ENCODE assay signal across 8 cellular contexts in the genomic region with DNA sequence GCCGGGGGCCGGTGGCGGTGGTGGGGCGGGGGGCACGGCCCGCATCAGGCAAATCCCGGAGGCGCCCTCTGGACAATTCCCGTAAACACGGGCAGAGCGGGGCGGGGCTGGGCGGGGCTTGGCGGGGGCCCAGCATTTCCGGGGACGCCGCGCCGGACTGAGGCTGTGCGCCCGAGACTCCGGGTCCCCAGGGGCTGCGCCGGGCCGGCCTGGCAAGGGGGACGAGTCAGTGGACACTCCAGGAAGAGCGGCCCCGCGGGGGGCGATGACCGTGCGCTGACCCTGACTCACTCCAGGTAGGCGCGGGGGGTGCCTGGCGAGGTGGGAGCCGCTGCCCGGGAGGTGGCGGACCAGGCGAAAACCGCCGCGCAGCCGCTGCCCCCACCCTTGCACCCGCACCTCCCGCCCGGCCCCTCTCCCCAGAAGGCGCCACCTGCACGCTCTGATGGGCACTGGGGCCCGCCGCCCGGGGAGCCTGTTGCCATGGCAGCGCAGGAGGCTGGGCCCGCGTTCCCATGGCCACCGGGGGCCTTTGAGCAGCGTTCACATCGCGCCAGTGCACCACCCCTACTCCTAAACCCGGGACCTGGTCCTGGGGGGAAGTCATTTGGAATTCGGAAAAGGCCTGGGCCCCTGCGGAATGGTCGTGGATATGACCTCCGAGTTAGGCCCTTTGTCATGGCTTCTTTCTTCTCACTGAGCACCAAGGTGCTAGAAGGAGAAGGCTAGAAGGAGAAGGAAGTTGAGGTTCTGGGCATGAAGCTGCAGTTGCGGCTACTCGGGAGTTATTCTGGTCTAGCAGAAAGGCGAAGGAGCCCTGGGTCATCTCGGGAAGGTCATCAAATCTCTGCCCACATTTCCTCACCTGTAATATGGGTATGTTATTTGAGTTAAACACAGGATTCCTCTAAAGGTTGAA. TPM values are rescaled to one million over a fixed set of nuclear protein-coding genes. Genes with fewer than 3 reads are reported as not detected.
DNase-seq lines count a peak whose midpoint lies in the region; ATAC-seq lines count a peak whose summit lies in the region.

No MANE protein-coding gene starts in this region.

- no peak overlapping the region for H4K5ac ChIP-seq in mesendoderm (ENCODE audit: low read length)

- peak overlapping the region; percentile 85 to 88 for H3K27ac Mint-ChIP-seq in effector memory CD8-positive, alpha-beta T cell

- peaks cover 10 to 13% of the 10 kb centered on the region in 2 donors for H3K4me1 Mint-ChIP-seq in effector memory CD8-positive, alpha-beta T cell (ENCODE audit: low read depth in 2 of 2)

- H2AK5ac ChIP-seq in mesendoderm (ENCODE audit: low read length): no peak overlapping the region

- peak; percentile 83 for DNase-seq in Ammon's horn (ENCODE audit: low spot score)
- peak; percentile 61 for DNase-seq in NCI-H510A (lab: John Stamatoyannopoulos, UW)
- peak; percentile 59 to 63 for DNase-seq in activated CD4-positive, alpha-beta T cell treated with anti-CD3 and anti-CD28 coated beads, Interleukin-2, amount 50 U/mL, for 48 hours
- peak; percentile 44 to 52 (median 50) for DNase-seq in effector memory CD8-positive, alpha-beta T cell
- DNase-seq in mesendoderm: peak; percentile 56
- DNase-seq in stimulated activated naive CD4-positive, alpha-beta T cell (lab: John Stamatoyannopoulos, UW): peak; percentile 30 to 61 (median 47)

- no CpG with 5 or more reads among the region's 67 CpGs for WGBS in mesendoderm (ENCODE audit: extremely low coverage, insufficient coverage, low lambda C conversion rate)

- no peaks in the 10 kb centered on the region for H3K9me3 Mint-ChIP-seq in effector memory CD8-positive, alpha-beta T cell

- no peaks in the 10 kb centered on the region for H3K36me3 Mint-ChIP-seq in effector memory CD8-positive, alpha-beta T cell (ENCODE audit: insufficient read depth)

- H3K23ac ChIP-seq in mesendoderm (ENCODE audit: low read length): no peak overlapping the region

- no peak overlapping the region for H3K18ac ChIP-seq in mesendoderm (ENCODE audit: low read length)

- H3K4me3 Mint-ChIP-seq in effector memory CD8-positive, alpha-beta T cell: peak overlapping the region; percentile 85 to 87

- H3K56ac ChIP-seq in mesendoderm (ENCODE audit: low read length): peak overlapping the region; percentile 73

- H3K79me1 ChIP-seq in mesendoderm (ENCODE audit: low read length): no peaks in the 10 kb centered on the region

- H2BK120ac ChIP-seq in mesendoderm (ENCODE audit: low read depth, low read length): no peak overlapping the region

- no peaks in the 10 kb centered on the region for H3K27me3 ChIP-seq in mesendoderm (ENCODE audit: insufficient read depth, low read length, poor library complexity)

- no peaks in the 10 kb centered on the region for H3K27me3 Mint-ChIP-seq in effector memory CD8-positive, alpha-beta T cell

- peak overlapping the region; percentile 48 for H3K4me2 ChIP-seq in mesendoderm (ENCODE audit: low read length)

- no peaks in the 10 kb centered on the region for H3K36me3 ChIP-seq in mesendoderm (ENCODE audit: control insufficient read depth, insufficient read depth, low read length)

- no peak overlapping the region for H3K4ac ChIP-seq in mesendoderm (ENCODE audit: low read depth, low read length)

- H3K27ac ChIP-seq in mesendoderm (ENCODE audit: low read depth, low read length): no peak overlapping the region

- H3K79me2 ChIP-seq in mesendoderm (ENCODE audit: control insufficient read depth, insufficient read depth, low read length): no peaks in the 10 kb centered on the region

- peak overlapping the region; percentile 4 for H3K4me3 ChIP-seq in mesendoderm (ENCODE audit: low read length)

- ATAC-seq in GM18907 (IDR thresholded peaks at IDR 0.05; ENCODE audit: unreplicated experiment) (peak; percentile 77), HG03095 (IDR thresholded peaks at IDR 0.05; ENCODE audit: unreplicated experiment) (peak; percentile 50)
- peak; percentile 88 for ATAC-seq in effector memory CD8-positive, alpha-beta T cell (replicated peaks)

- no peaks in the 10 kb centered on the region for H3K4me1 ChIP-seq in mesendoderm (ENCODE audit: control insufficient read depth, low read depth, low read length)

- H2BK15ac ChIP-seq in mesendoderm (replicated peaks; ENCODE audit: low read depth): no peak overlapping the region

- peak overlapping the region; percentile 57 for H3K9ac ChIP-seq in mesendoderm (ENCODE audit: low read length)

- no peak overlapping the region for H4K8ac ChIP-seq in mesendoderm (ENCODE audit: low read depth, low read length)

- H2BK5ac ChIP-seq in mesendoderm (ENCODE audit: low read length): no peak overlapping the region

RNA-seq across cellular contexts. Expression of a gene that starts 16.1 kb away (rescaled TPM):
- 14.6 TPM for polyA plus RNA-seq in mesendoderm (2013, experiment 1 of 2)
- 14.6 TPM for polyA plus RNA-seq in mesendoderm (2013, experiment 2 of 2)

RNA-seq across cellular contexts. Expression of a gene that starts 48.7 kb away (rescaled TPM):
- polyA plus RNA-seq in mesendoderm (2013, experiment 1 of 2): 24.0 TPM
- 23.4 TPM for polyA plus RNA-seq in mesendoderm (2013, experiment 2 of 2)

RNA-seq across cellular contexts. Expression of a gene that starts 49.0 kb away (rescaled TPM):
- polyA plus RNA-seq in mesendoderm (2013, experiment 1 of 2): 1.1 TPM
- 1.1 TPM for polyA plus RNA-seq in mesendoderm (2013, experiment 2 of 2)
